2 cellular contexts compared by ENCODE assay signal in genomic region chr5:834013-834412, GRCh38. TPM values are rescaled to one million over a fixed set of nuclear protein-coding genes. Genes with fewer than 3 reads are reported as not detected.
"Had no signal": no experiment of that assay in that cellular context is flagged by ENCODE, and none has a peak within 500 bp of the region (broad histone marks: within the 10 kb centered on the region; RNA-seq: fewer than 3 reads in every experiment).

No MANE protein-coding gene starts in this region.

RNA-seq across cellular contexts. Expression of gene ZDHHC11B, which starts 49.5 kb away (rescaled TPM):
- total RNA-seq: M059J, RPMI7951 had no signal
